ENCODE assay signal across 11 cellular contexts in genomic region chr3:30750967-30751366, GRCh38.
DNase-seq lines count a peak whose midpoint lies in the region; ATAC-seq and TF ChIP-seq lines count a peak whose summit lies in the region.
"Had no signal": no experiment of that assay in that cellular context is flagged by ENCODE, and none has a peak within 500 bp of the region (broad histone marks: within the 10 kb centered on the region; RNA-seq: fewer than 3 reads in every experiment).

No MANE protein-coding gene starts in this region.

- ATAC-seq in Panc1: no peak
- no peak for ATAC-seq in HG03196 (IDR thresholded peaks at IDR 0.05; ENCODE audit: unreplicated experiment)

- H3K27ac ChIP-seq in Panc1 (ENCODE audit: low read length) (peak overlapping the region; percentile 34; the same call in 1 of the 2 replicates), mesendoderm (ENCODE audit: low read depth, low read length) (no peak overlapping the region)
- H3K27ac ChIP-seq: C4-2B, suprapubic skin had no signal

- in situ Hi-C loops in Panc1 (cut with HindIII; ENCODE audit: low pct_unique_long_range_greater_than_20kb, low sequenced_read_pairs): no loop called here

- CTCF ChIA-PET in HEK293T (lab: Yijun Ruan, JAX) (no interaction called here), Panc1 (lab: Charles Lee) (no interaction called here)

- no peak overlapping the region for H2AK5ac ChIP-seq in mesendoderm (ENCODE audit: low read length)

- no CpG with 5 or more reads among the region's 7 CpGs for WGBS in mesendoderm (ENCODE audit: extremely low coverage, insufficient coverage, low lambda C conversion rate)

- H3K36me3 ChIP-seq in Panc1 (ENCODE audit: control insufficient read depth, insufficient read depth, low read length) (no peaks in the 10 kb centered on the region), mesendoderm (ENCODE audit: control insufficient read depth, insufficient read depth, low read length) (no peaks in the 10 kb centered on the region)
- H3K36me3 ChIP-seq: suprapubic skin had no signal

- no peak for TF ChIP-seq CTCF in Panc1 (IDR thresholded peaks at IDR 0.05)

- no peak overlapping the region for H3K23ac ChIP-seq in mesendoderm (ENCODE audit: low read length)

- H4K5ac ChIP-seq in mesendoderm (ENCODE audit: low read length): no peak overlapping the region

- H2BK15ac ChIP-seq in mesendoderm (replicated peaks; ENCODE audit: low read depth): no peak overlapping the region

- DNase-seq in NCI-H2171 treated with DMSO at 0.1 percent for 48 hours (lab: John Stamatoyannopoulos, UW): peak; percentile 49
- DNase-seq in NCI-H2171 (lab: John Stamatoyannopoulos, UW): no peak
- DNase-seq in HEK293T (ENCODE audit: extremely low spot score): no peak
- no peak for DNase-seq in Panc1 (ENCODE audit: low read depth, low spot score)
- DNase-seq in mesendoderm: peak; percentile 55
- DNase-seq in NCI-H82 treated with DMSO at 0.1 percent for 48 hours (lab: John Stamatoyannopoulos, UW; ENCODE audit: unreplicated experiment): no peak
- no peak for DNase-seq in NCI-H226
- DNase-seq: GOT3 had no signal

- no peaks in the 10 kb centered on the region for H3K79me2 ChIP-seq in mesendoderm (ENCODE audit: control insufficient read depth, insufficient read depth, low read length)

- POLR2A ChIA-PET in HEK293T (lab: Yijun Ruan, JAX) (no interaction called here), Panc1 (lab: Charles Lee) (no interaction called here)

- H2BK5ac ChIP-seq in mesendoderm (ENCODE audit: low read length): no peak overlapping the region

- peaks cover 9% of the 10 kb centered on the region for H3K4me1 ChIP-seq in Panc1 (ENCODE audit: control insufficient read depth, insufficient read depth, low read length)
- no peaks in the 10 kb centered on the region for H3K4me1 ChIP-seq in mesendoderm (ENCODE audit: control insufficient read depth, low read depth, low read length)

- H3K4me2 ChIP-seq in mesendoderm (ENCODE audit: low read length): no peak overlapping the region

- H2BK120ac ChIP-seq in mesendoderm (ENCODE audit: low read depth, low read length): no peak overlapping the region

- BruUV-seq in Panc1 (replicated peaks; lab: Mats Ljungman, UMichigan): no TSS peak

- intact Hi-C loops in Panc1 (cut with micrococcal nuclease; ENCODE audit: unreplicated experiment): no loop called here

- H4K8ac ChIP-seq in mesendoderm (ENCODE audit: low read depth, low read length): no peak overlapping the region

- no peak overlapping the region for H3K4ac ChIP-seq in mesendoderm (ENCODE audit: low read depth, low read length)

- no peak overlapping the region for H3K56ac ChIP-seq in mesendoderm (ENCODE audit: low read length)

- H3K4me3 ChIP-seq in Panc1 (ENCODE audit: low read depth in 2 of 2, low read length in 2 of 2): no peak overlapping the region
- H3K4me3 ChIP-seq in mesendoderm (ENCODE audit: low read length): no peak overlapping the region
- H3K4me3 ChIP-seq: suprapubic skin had no signal

- H3K9me3 ChIP-seq in Panc1 (ENCODE audit: control insufficient read depth, insufficient read depth, low read depth, low read length): no peaks in the 10 kb centered on the region
- H3K9me3 ChIP-seq: suprapubic skin had no signal

- H3K27me3 ChIP-seq in Panc1 (ENCODE audit: control insufficient read depth, insufficient read depth, low read length) (no peaks in the 10 kb centered on the region), mesendoderm (ENCODE audit: insufficient read depth, low read length, poor library complexity) (no peaks in the 10 kb centered on the region)
- H3K27me3 ChIP-seq: suprapubic skin had no signal

- H3K9ac ChIP-seq in mesendoderm (ENCODE audit: low read length): no peak overlapping the region

- H3K18ac ChIP-seq in mesendoderm (ENCODE audit: low read length): no peak overlapping the region

- no peaks in the 10 kb centered on the region for H3K79me1 ChIP-seq in mesendoderm (ENCODE audit: low read length)

TF ChIP-seq in HEK293T, 16 proteins besides CTCF, POLR2A, EP300 and RAD21:
- no peak for TF ChIP-seq SUZ12 (IDR thresholded peaks at IDR 0.05)
- no peak for TF ChIP-seq ZNF384 (IDR thresholded peaks at IDR 0.05)
- TF ChIP-seq TARDBP (IDR thresholded peaks at IDR 0.05): no peak
- TF ChIP-seq PKNOX1 (IDR thresholded peaks at IDR 0.05): peak; percentile 58; the same call in 1 of the 2 replicates

Comparison
In these comparisons a context has a peak if more than half of its experiments do, and no peak if none do; other contexts are left out.
1. DNase-seq: peak in NCI-H2171 treated with DMSO at 0.1 percent for 48 hours (single experiment) and mesendoderm (single experiment); none in NCI-H2171 (single experiment), HEK293T (single experiment), Panc1 (single experiment), NCI-H82 treated with DMSO at 0.1 percent for 48 hours (single experiment) and NCI-H226 (single experiment).